ENCODE assay signal across 18 cellular contexts in the genomic region with DNA sequence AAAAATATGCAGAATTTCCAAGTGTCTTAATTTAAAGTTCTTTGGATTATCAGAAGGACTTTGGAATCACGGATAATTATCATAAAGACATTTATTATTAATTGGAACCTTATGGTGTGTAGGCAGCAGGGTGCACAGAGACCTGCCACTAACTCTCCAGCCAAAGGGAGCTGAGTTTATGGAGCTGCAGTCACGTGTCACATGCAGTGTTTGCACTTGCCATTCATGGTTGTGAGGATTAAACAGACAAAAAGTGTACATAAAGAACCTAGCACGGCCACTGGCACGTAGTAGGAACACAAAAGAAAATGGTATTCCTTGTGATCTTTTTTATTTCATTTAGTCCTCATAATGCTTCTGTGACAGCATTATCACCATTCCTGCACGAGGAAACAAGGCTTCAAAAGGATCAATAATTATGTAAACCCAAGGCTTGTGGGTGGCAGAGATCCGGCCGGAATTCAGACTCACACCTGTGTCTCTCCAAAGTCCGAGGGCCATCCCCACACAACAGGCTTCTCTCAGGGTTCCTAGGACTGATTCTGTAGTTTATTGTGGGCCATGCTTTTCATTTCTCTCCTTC.
"Had no signal": no experiment of that assay in that cellular context is flagged by ENCODE, and none has a peak within 500 bp of the region (broad histone marks: within the 10 kb centered on the region; RNA-seq: fewer than 3 reads in every experiment).

No MANE protein-coding gene starts in this region.

- H3K27ac Mint-ChIP-seq: activated CD4-positive, alpha-beta memory T cell treated with anti-CD3 and anti-CD28 coated beads, Interleukin-2, amount 10 ng/mL, durations not matched to agents 7 days and 5 days; activated CD4-positive, alpha-beta T cell treated with anti-CD3 and anti-CD28 coated beads, Interleukin-2, amount 10 ng/mL, durations not matched to agents 7 days and 5 days; activated T-cell treated with anti-CD3 and anti-CD28 coated beads, Interleukin-2, amount 50 U/mL, for 24 hours; mesothelial cell of epicardium; naive B cell had no signal

- DNase-seq: activated gamma-delta T cell, amniotic stem cell, esophagus squamous epithelium, gastrocnemius medialis, left cardiac atrium had no signal

- H3K9ac ChIP-seq: parathyroid adenoma had no signal

- H3K79me2 ChIP-seq: parathyroid adenoma had no signal

- H2AFZ ChIP-seq: parathyroid adenoma had no signal

- H3K4me1 ChIP-seq: breast epithelium, esophagus squamous epithelium, gastrocnemius medialis, parathyroid adenoma, right atrium auricular region, suprapubic skin, tibial nerve had no signal

- H3K36me3 Mint-ChIP-seq: mesothelial cell of epicardium, naive B cell had no signal

- H3K4me1 Mint-ChIP-seq: activated CD4-positive, alpha-beta memory T cell treated with anti-CD3 and anti-CD28 coated beads, Interleukin-2, amount 10 ng/mL, durations not matched to agents 7 days and 5 days; activated CD4-positive, alpha-beta T cell treated with anti-CD3 and anti-CD28 coated beads, Interleukin-2, amount 10 ng/mL, durations not matched to agents 7 days and 5 days; naive B cell had no signal

- H3K4me3 Mint-ChIP-seq: activated CD4-positive, alpha-beta memory T cell treated with anti-CD3 and anti-CD28 coated beads, Interleukin-2, amount 10 ng/mL, durations not matched to agents 7 days and 5 days; activated CD4-positive, alpha-beta T cell treated with anti-CD3 and anti-CD28 coated beads, Interleukin-2, amount 10 ng/mL, durations not matched to agents 7 days and 5 days; activated T-cell treated with anti-CD3 and anti-CD28 coated beads, Interleukin-2, amount 50 U/mL, for 24 hours; mesothelial cell of epicardium; naive B cell; nephron progenitor cell had no signal

- H3K36me3 ChIP-seq: breast epithelium, esophagus squamous epithelium, gastrocnemius medialis, right atrium auricular region, suprapubic skin, tibial nerve had no signal

- H3K9me3 ChIP-seq: breast epithelium, esophagus squamous epithelium, gastrocnemius medialis, right atrium auricular region, suprapubic skin, tibial nerve had no signal

- H3K4me3 ChIP-seq: breast epithelium, esophagus squamous epithelium, gastrocnemius medialis, right atrium auricular region, suprapubic skin, tibial nerve had no signal

- FAIRE-seq: endometrium had no signal

- H3K9me3 Mint-ChIP-seq: activated CD4-positive, alpha-beta memory T cell treated with anti-CD3 and anti-CD28 coated beads, Interleukin-2, amount 10 ng/mL, durations not matched to agents 7 days and 5 days; activated CD4-positive, alpha-beta T cell treated with anti-CD3 and anti-CD28 coated beads, Interleukin-2, amount 10 ng/mL, durations not matched to agents 7 days and 5 days; activated T-cell treated with anti-CD3 and anti-CD28 coated beads, Interleukin-2, amount 50 U/mL, for 24 hours; mesothelial cell of epicardium; naive B cell; nephron progenitor cell had no signal

- H3K27me3 ChIP-seq: breast epithelium, esophagus squamous epithelium, gastrocnemius medialis, right atrium auricular region, suprapubic skin, tibial nerve had no signal

- H3K27ac ChIP-seq: breast epithelium, epithelial cell of prostate, esophagus squamous epithelium, gastrocnemius medialis, parathyroid adenoma, right atrium auricular region, suprapubic skin, tibial nerve had no signal

- ATAC-seq: gastrocnemius medialis had no signal
